1 cellular context compared by ENCODE assay signal in genomic region chr17:2398188-2398587, GRCh38.
TF ChIP-seq lines count a peak whose summit lies in the region.

No MANE protein-coding gene starts in this region.

TF ChIP-seq in K562, 482 proteins besides CTCF, POLR2A, EP300 and RAD21 (continued from another document):
- TF ChIP-seq CHAMP1 (IDR thresholded peaks at IDR 0.05) = no peak
- TF ChIP-seq, protein P1, sequence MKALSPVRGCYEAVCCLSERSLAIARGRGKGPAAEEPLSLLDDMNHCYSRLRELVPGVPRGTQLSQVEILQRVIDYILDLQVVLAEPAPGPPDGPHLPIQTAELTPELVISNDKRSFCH (CRISPR knock-in tag; IDR thresholded peaks at IDR 0.05) = no peak
- TF ChIP-seq, protein P1 (tag; IDR thresholded peaks at IDR 0.05) = no peak
